ENCODE assay signal across 12 cellular contexts in genomic region chr10:71216363-71216695, GRCh38. TPM values are rescaled to one million over a fixed set of nuclear protein-coding genes. Genes with fewer than 3 reads are reported as not detected.
DNase-seq lines count a peak whose midpoint lies in the region; ATAC-seq and TF ChIP-seq lines count a peak whose summit lies in the region.
"Had no signal": no experiment of that assay in that cellular context is flagged by ENCODE, and none has a peak within 500 bp of the region (broad histone marks: within the 10 kb centered on the region; RNA-seq: fewer than 3 reads in every experiment).

No MANE protein-coding gene starts in this region.

- peak overlapping the region; percentile 18 for H2BK15ac ChIP-seq in neuronal stem cell (ENCODE audit: low read length)

- no peak for TF ChIP-seq CTCF in BE2C (IDR thresholded peaks at IDR 0.05; ENCODE audit: low read depth, low read length)

- H3K4me1 ChIP-seq in BE2C (peaks cover 28% of the 10 kb centered on the region), HUES6 (ENCODE audit: control insufficient read depth, insufficient read depth, low read length) (peaks cover 47% of the 10 kb centered on the region), neuronal stem cell (ENCODE audit: control insufficient read depth in 2 of 2, insufficient read depth in 1 of 2, low read depth in 1 of 2, low read length in 2 of 2) (peaks cover 15 to 29% of the 10 kb centered on the region in 2 donors)

- no peak overlapping the region for H3K4ac ChIP-seq in neuronal stem cell (ENCODE audit: low read length)

- H3K9me3 Mint-ChIP-seq in activated T-cell treated with anti-CD3 and anti-CD28 coated beads, Interleukin-2, amount 50 U/mL, for 72 hours: no peaks in the 10 kb centered on the region
- H3K9me3 Mint-ChIP-seq: CD8-positive, alpha-beta memory T cell had no signal

- peaks cover 14% of the 10 kb centered on the region for H3K4me1 Mint-ChIP-seq in activated T-cell treated with anti-CD3 and anti-CD28 coated beads, Interleukin-2, amount 50 U/mL, for 72 hours (ENCODE audit: low read depth)

- no peak overlapping the region for H4K91ac ChIP-seq in neuronal stem cell (ENCODE audit: low read depth, low read length, poor library complexity)

- no peak overlapping the region for H3K14ac ChIP-seq in neuronal stem cell (ENCODE audit: low read length)

- no peak overlapping the region for H2BK5ac ChIP-seq in neuronal stem cell (ENCODE audit: low read length)

- no peak overlapping the region for H3K18ac ChIP-seq in neuronal stem cell (ENCODE audit: low read length)

- H3K4me3 ChIP-seq in BE2C (ENCODE audit: low read depth, low read length) (peak overlapping the region; percentile 97), HUES6 (ENCODE audit: low read depth, low read length) (peak overlapping the region; percentile 62), neuronal stem cell (ENCODE audit: low read length in 2 of 2) (no peak overlapping the region)

- no peak overlapping the region for H3K4me2 ChIP-seq in neuronal stem cell (ENCODE audit: insufficient read depth, low read length, poor library complexity, severe bottlenecking)

- H3K23ac ChIP-seq in neuronal stem cell (ENCODE audit: low read depth, low read length, poor library complexity): no peak overlapping the region

- no peak overlapping the region for H4K8ac ChIP-seq in neuronal stem cell (ENCODE audit: low read depth, low read length)

- H2AFZ ChIP-seq in neuronal stem cell (ENCODE audit: low read length): no peak overlapping the region

- H3K27me3 Mint-ChIP-seq in activated T-cell treated with anti-CD3 and anti-CD28 coated beads, Interleukin-2, amount 50 U/mL, for 72 hours (ENCODE audit: low read depth): peaks cover 52% of the 10 kb centered on the region

- no peak for ATAC-seq in HG03139 (IDR thresholded peaks at IDR 0.05; ENCODE audit: unreplicated experiment)
- ATAC-seq in activated T-cell treated with anti-CD3 and anti-CD28 coated beads, Interleukin-2, amount 50 U/mL, for 72 hours (replicated peaks in 1 of 2): no peak

- H3K27ac ChIP-seq in HUES6 (ENCODE audit: low read depth, low read length) (no peak overlapping the region), epithelial cell of prostate (peak overlapping the region; percentile 71), neuronal stem cell (replicated peaks; ENCODE audit: low read length) (no peak overlapping the region)
- H3K27ac ChIP-seq: right lobe of liver had no signal

- no peak overlapping the region for H2BK120ac ChIP-seq in neuronal stem cell (ENCODE audit: low read depth, low read length)

- H3K27ac Mint-ChIP-seq in activated T-cell treated with anti-CD3 and anti-CD28 coated beads, Interleukin-2, amount 50 U/mL, for 72 hours: no peak overlapping the region
- H3K27ac Mint-ChIP-seq: CD8-positive, alpha-beta memory T cell had no signal

- H2AK5ac ChIP-seq in neuronal stem cell (ENCODE audit: low read depth, low read length): peak overlapping the region; percentile 5

- WGBS in neuronal stem cell (ENCODE audit: extremely low coverage in 2 of 2, insufficient read length in 2 of 2, insufficient replicate concordance in 1 of 2), 2 donors: no CpG with 5 or more reads among the region's 1 CpG

- H3K9ac ChIP-seq in HUES6 (ENCODE audit: low read length) (peak overlapping the region; percentile 53), neuronal stem cell (ENCODE audit: low read depth, low read length, poor library complexity) (no peak overlapping the region)

- DNase-seq in BE2C (peak; percentile 4), epithelial cell of prostate (ENCODE audit: low read depth, low spot score) (no peak), neuronal stem cell (ENCODE audit: low spot score) (no peak), kidney glomerular epithelial cell (lab: John Stamatoyannopoulos, UW) (no peak), DMS153 (lab: John Stamatoyannopoulos, UW) (no peak)
- no peak for DNase-seq in activated T-cell treated with anti-CD3 and anti-CD28 coated beads, Interleukin-2, amount 50 U/mL, for 72 hours
- DNase-seq: activated T-cell treated with anti-CD3 and anti-CD28 coated beads for 4 hours; CD8-positive, alpha-beta memory T cell had no signal

- no peak overlapping the region for H2BK12ac ChIP-seq in neuronal stem cell (ENCODE audit: low read length)

- no peaks in the 10 kb centered on the region for H3K36me3 Mint-ChIP-seq in activated T-cell treated with anti-CD3 and anti-CD28 coated beads, Interleukin-2, amount 50 U/mL, for 72 hours (ENCODE audit: insufficient read depth in 2 of 2)
- H3K36me3 Mint-ChIP-seq: CD8-positive, alpha-beta memory T cell had no signal

- H3K27me3 ChIP-seq in BE2C: no peaks in the 10 kb centered on the region
- H3K27me3 ChIP-seq in HUES6 (ENCODE audit: control insufficient read depth, insufficient read depth, low read length): peaks cover 54% of the 10 kb centered on the region
- H3K27me3 ChIP-seq in neuronal stem cell (ENCODE audit: control insufficient read depth in 3 of 3, insufficient read depth in 3 of 3, low read depth in 1 of 3, low read length in 3 of 3): peaks cover 0 to 80% (median 22%) of the 10 kb centered on the region in 3 experiments
- H3K27me3 ChIP-seq: Peyer's patch, right lobe of liver had no signal

- H3K36me3 ChIP-seq in BE2C (peaks cover 61% of the 10 kb centered on the region), HUES6 (ENCODE audit: control insufficient read depth, insufficient read depth, low read length) (no peaks in the 10 kb centered on the region), neuronal stem cell (replicated peaks in 1 of 2; ENCODE audit: control insufficient read depth in 2 of 2, insufficient read depth in 2 of 2, low read length in 2 of 2) (no peaks in the 10 kb centered on the region)
- H3K36me3 ChIP-seq: Peyer's patch, right lobe of liver had no signal

- H3K4me3 Mint-ChIP-seq in activated T-cell treated with anti-CD3 and anti-CD28 coated beads, Interleukin-2, amount 50 U/mL, for 72 hours: peak overlapping the region in 1 of 2 donors; percentile 58

- no peaks in the 10 kb centered on the region for H3K79me1 ChIP-seq in neuronal stem cell (ENCODE audit: low read depth, low read length)

- H3K9me3 ChIP-seq in BE2C: no peaks in the 10 kb centered on the region
- H3K9me3 ChIP-seq in HUES6 (ENCODE audit: control insufficient read depth, insufficient read depth, low read depth, low read length): no peaks in the 10 kb centered on the region
- H3K9me3 ChIP-seq in neuronal stem cell (replicated peaks in 1 of 2; ENCODE audit: control insufficient read depth in 2 of 2, insufficient read depth in 1 of 2, low read depth in 1 of 2, low read length in 2 of 2): no peaks in the 10 kb centered on the region
- H3K9me3 ChIP-seq: Peyer's patch, right lobe of liver had no signal

RNA-seq across cellular contexts. Expression of gene UNC5B, which starts 4.0 kb away (rescaled TPM):
- 181 TPM for polyA plus RNA-seq in BE2C (2012; ENCODE audit: insufficient read depth, insufficient read length, low read depth)
- polyA plus RNA-seq in neuronal stem cell (2013, experiment 1 of 2): 2.8 TPM
- 2.8 TPM for polyA plus RNA-seq in neuronal stem cell (2013, experiment 2 of 2)
- total RNA-seq in activated T-cell treated with anti-CD3 and anti-CD28 coated beads, Interleukin-2, amount 50 U/mL, for 72 hours: under 1 TPM; 0.05 to 0.12 TPM

Comparison
In these comparisons a context has a peak if more than half of its experiments do, and no peak if none do; other contexts are left out.
1. H3K4me3 ChIP-seq: peak in BE2C (single experiment) and HUES6 (single experiment); none in neuronal stem cell (0 of 2).